Comparison of ENCODE assay signal across 30 cellular contexts in the genomic region with DNA sequence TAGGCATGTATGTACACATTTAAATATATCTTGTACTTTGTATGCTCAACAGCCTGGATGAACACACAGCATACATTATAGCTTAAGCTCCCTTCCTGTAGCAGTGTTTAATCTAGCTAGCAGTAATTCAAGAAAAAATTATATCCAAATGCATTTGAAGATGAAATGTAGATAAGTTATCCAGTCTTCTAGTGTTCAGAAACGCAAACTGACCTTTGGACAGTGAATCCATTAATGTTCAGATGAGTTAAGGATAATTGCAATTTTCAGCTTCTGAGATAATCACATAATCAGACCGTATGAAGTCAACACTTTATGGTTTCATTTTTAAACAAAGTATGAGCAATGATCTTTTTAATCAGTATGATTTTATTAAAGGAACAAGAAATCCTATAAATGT.
"Had no signal": no experiment of that assay in that cellular context is flagged by ENCODE, and none has a peak within 500 bp of the region (broad histone marks: within the 10 kb centered on the region; RNA-seq: fewer than 3 reads in every experiment).

No MANE protein-coding gene starts in this region.

- H3K27me3 ChIP-seq: ascending aorta, brain microvascular endothelial cell, esophagus muscularis mucosa, foreskin keratinocyte, pancreas, sigmoid colon, stomach, thyroid gland, upper lobe of left lung had no signal

- H3K4me3 Mint-ChIP-seq: activated CD4-positive, alpha-beta memory T cell treated with anti-CD3 and anti-CD28 coated beads, Interleukin-2, amount 10 ng/mL, durations not matched to agents 7 days and 5 days; activated CD4-positive, alpha-beta T cell treated with anti-CD3 and anti-CD28 coated beads, Interleukin-2, amount 10 ng/mL, durations not matched to agents 7 days and 5 days; activated naive CD4-positive, alpha-beta T cell treated with anti-CD3 and anti-CD28 coated beads, Interleukin-2, amount 10 ng/mL, durations not matched to agents 7 days and 5 days; activated naive CD8-positive, alpha-beta T cell treated with anti-CD3 and anti-CD28 coated beads, Interleukin-2, amount 10 ng/mL, durations not matched to agents 7 days and 5 days; activated T-cell treated with anti-CD3 and anti-CD28 coated beads, Interleukin-2, amount 50 U/mL, for 24 hours; endodermal cell; naive thymus-derived CD4-positive, alpha-beta T cell; stimulated activated naive B cell treated with anti-CD40 and anti-IgM and Interleukin-4, amounts not matched to agents 10 μg/mL and 1 μg/mL and 100 μg/mL, for 72 hours had no signal

- H3K4me1 Mint-ChIP-seq: activated CD4-positive, alpha-beta memory T cell treated with anti-CD3 and anti-CD28 coated beads, Interleukin-2, amount 10 ng/mL, durations not matched to agents 7 days and 5 days; activated CD4-positive, alpha-beta T cell treated with anti-CD3 and anti-CD28 coated beads, Interleukin-2, amount 10 ng/mL, durations not matched to agents 7 days and 5 days; activated naive CD4-positive, alpha-beta T cell treated with anti-CD3 and anti-CD28 coated beads, Interleukin-2, amount 10 ng/mL, durations not matched to agents 7 days and 5 days; activated naive CD8-positive, alpha-beta T cell treated with anti-CD3 and anti-CD28 coated beads, Interleukin-2, amount 10 ng/mL, durations not matched to agents 7 days and 5 days had no signal

- H3K4me1 ChIP-seq: ascending aorta, foreskin keratinocyte, sigmoid colon, thyroid gland had no signal

- H3K4me3 ChIP-seq: ascending aorta, esophagus muscularis mucosa, pancreas, psoas muscle, sigmoid colon, smooth muscle cell, stomach, thyroid gland, upper lobe of left lung had no signal

- H3K9me3 Mint-ChIP-seq: activated CD4-positive, alpha-beta memory T cell treated with anti-CD3 and anti-CD28 coated beads, Interleukin-2, amount 10 ng/mL, durations not matched to agents 7 days and 5 days; activated CD4-positive, alpha-beta T cell treated with anti-CD3 and anti-CD28 coated beads, Interleukin-2, amount 10 ng/mL, durations not matched to agents 7 days and 5 days; activated naive CD4-positive, alpha-beta T cell treated with anti-CD3 and anti-CD28 coated beads, Interleukin-2, amount 10 ng/mL, durations not matched to agents 7 days and 5 days; activated naive CD8-positive, alpha-beta T cell treated with anti-CD3 and anti-CD28 coated beads, Interleukin-2, amount 10 ng/mL, durations not matched to agents 7 days and 5 days; activated T-cell treated with anti-CD3 and anti-CD28 coated beads, Interleukin-2, amount 50 U/mL, for 24 hours; endodermal cell; stimulated activated naive B cell treated with anti-CD40 and anti-IgM and Interleukin-4, amounts not matched to agents 10 μg/mL and 1 μg/mL and 100 μg/mL, for 72 hours had no signal

- H3K36me3 ChIP-seq: brain microvascular endothelial cell, pancreas, sigmoid colon, thyroid gland, upper lobe of left lung, WERI-Rb-1 had no signal

- H3K9me3 ChIP-seq: ascending aorta, esophagus muscularis mucosa, pancreas, psoas muscle, sigmoid colon, stomach, thyroid gland, upper lobe of left lung had no signal

- H3K27me3 Mint-ChIP-seq: activated CD4-positive, alpha-beta memory T cell treated with anti-CD3 and anti-CD28 coated beads, Interleukin-2, amount 10 ng/mL, durations not matched to agents 7 days and 5 days; activated CD4-positive, alpha-beta T cell treated with anti-CD3 and anti-CD28 coated beads, Interleukin-2, amount 10 ng/mL, durations not matched to agents 7 days and 5 days; activated naive CD4-positive, alpha-beta T cell treated with anti-CD3 and anti-CD28 coated beads, Interleukin-2, amount 10 ng/mL, durations not matched to agents 7 days and 5 days; activated naive CD8-positive, alpha-beta T cell treated with anti-CD3 and anti-CD28 coated beads, Interleukin-2, amount 10 ng/mL, durations not matched to agents 7 days and 5 days; activated T-cell treated with anti-CD3 and anti-CD28 coated beads, Interleukin-2, amount 50 U/mL, for 24 hours; naive thymus-derived CD4-positive, alpha-beta T cell; stimulated activated naive B cell treated with anti-CD40 and anti-IgM and Interleukin-4, amounts not matched to agents 10 μg/mL and 1 μg/mL and 100 μg/mL, for 72 hours had no signal

- H3K27ac Mint-ChIP-seq: activated CD4-positive, alpha-beta memory T cell treated with anti-CD3 and anti-CD28 coated beads, Interleukin-2, amount 10 ng/mL, durations not matched to agents 7 days and 5 days; activated CD4-positive, alpha-beta T cell treated with anti-CD3 and anti-CD28 coated beads, Interleukin-2, amount 10 ng/mL, durations not matched to agents 7 days and 5 days; activated naive CD4-positive, alpha-beta T cell treated with anti-CD3 and anti-CD28 coated beads, Interleukin-2, amount 10 ng/mL, durations not matched to agents 7 days and 5 days; activated naive CD8-positive, alpha-beta T cell treated with anti-CD3 and anti-CD28 coated beads, Interleukin-2, amount 10 ng/mL, durations not matched to agents 7 days and 5 days; activated T-cell treated with anti-CD3 and anti-CD28 coated beads, Interleukin-2, amount 50 U/mL, for 24 hours; endodermal cell; stimulated activated naive B cell treated with anti-CD40 and anti-IgM and Interleukin-4, amounts not matched to agents 10 μg/mL and 1 μg/mL and 100 μg/mL, for 72 hours had no signal

- DNase-seq: activated CD4-positive, alpha-beta memory T cell treated with anti-CD3 and anti-CD28 coated beads, Interleukin-2, amount 10 ng/mL, durations not matched to agents 7 days and 5 days; activated CD4-positive, alpha-beta T cell treated with anti-CD3 and anti-CD28 coated beads, Interleukin-2, amount 10 ng/mL, durations not matched to agents 7 days and 5 days; activated CD4-positive, CD25-positive, alpha-beta regulatory T cell treated with anti-CD3 and anti-CD28 coated beads, Interleukin-2, amount 50 U/mL, for 72 hours; activated CD8-positive, alpha-beta memory T cell treated with anti-CD3 and anti-CD28 coated beads, Interleukin-2, amount 50 U/mL, for 48 hours; activated gamma-delta T cell; activated naive CD4-positive, alpha-beta T cell treated with anti-CD3 and anti-CD28 coated beads, Interleukin-2, amount 10 ng/mL, durations not matched to agents 7 days and 5 days; activated naive CD8-positive, alpha-beta T cell treated with anti-CD3 and anti-CD28 coated beads, Interleukin-2, amount 10 ng/mL, durations not matched to agents 7 days and 5 days; activated T-cell treated with anti-CD3 and anti-CD28 coated beads, Interleukin-2, amount 50 U/mL, for 24 hours; brain microvascular endothelial cell; caudate nucleus; endodermal cell; foreskin keratinocyte; left cardiac atrium; mammary epithelial cell; naive thymus-derived CD4-positive, alpha-beta T cell; pancreas; psoas muscle; sigmoid colon; stimulated activated CD4-positive, alpha-beta T cell treated with anti-CD3 and anti-CD28 coated beads, Interleukin-1b, Interleukin-23, amount 100 ng/mL, for 48 hours; stimulated activated CD4-positive, alpha-beta T cell treated with anti-CD3 and anti-CD28 coated beads, Interleukin-4, amount 100 ng/mL, for 4 hours; stimulated activated CD8-positive, alpha-beta memory T cell treated with anti-CD3 and anti-CD28 coated beads, Interleukin-4, amount 100 ng/mL, for 48 hours; stimulated activated naive B cell treated with anti-CD40 and anti-IgM and Interleukin-4, amounts not matched to agents 10 μg/mL and 1 μg/mL and 100 μg/mL, for 72 hours; stomach; T-helper 9 cell; thyroid gland; upper lobe of left lung; WERI-Rb-1 had no signal

- ATAC-seq: foreskin keratinocyte; left cardiac atrium; naive thymus-derived CD4-positive, alpha-beta T cell; psoas muscle; stimulated activated naive B cell treated with anti-CD40 and anti-IgM and Interleukin-4, amounts not matched to agents 10 μg/mL and 1 μg/mL and 100 μg/mL, for 72 hours had no signal
